ENCODE assay signal across 8 cellular contexts in genomic region chr17:29568331-29569244, GRCh38. TPM values are rescaled to one million over a fixed set of nuclear protein-coding genes. Genes with fewer than 3 reads are reported as not detected.
DNase-seq lines count a peak whose midpoint lies in the region; ATAC-seq, FAIRE-seq and TF ChIP-seq lines count a peak whose summit lies in the region.

Gene TP53I13 (plus strand): TSS chr17:29568701. CDS start chr17:29568759, 58 bp downstream.

- peak within 1 kb of the TSS; percentile 94 for H3K4me2 ChIP-seq in mammary epithelial cell (ENCODE audit: insufficient read depth, low read depth, low read length)

- no peaks in the 10 kb centered on the region for H3K79me2 ChIP-seq in mammary epithelial cell (ENCODE audit: insufficient read depth, low read length)

- intact Hi-C loops in mammary epithelial cell (cut with micrococcal nuclease): loop anchor here (1.0 kb wide), 2 partner anchors 23 to 198 kb away; no protein-coding TSS in a partner anchor

- H3K36me3 ChIP-seq in mammary epithelial cell (ENCODE audit: insufficient read depth, low read length): no peaks in the 10 kb centered on the region

- peak within 1 kb of the TSS; percentile 50 for H3K9ac ChIP-seq in mammary epithelial cell (ENCODE audit: insufficient read depth, low read length)

- H3K27me3 Mint-ChIP-seq in WTC11 (ENCODE audit: low read depth): peaks cover 44% of the 10 kb centered on the region

- peak within 1 kb of the TSS; percentile 98 for H2AFZ ChIP-seq in mammary epithelial cell (ENCODE audit: low read depth, low read length)

- under 1% methylated on average over 15 of the region's 85 CpGs for WGBS in mammary epithelial cell (ENCODE audit: low coverage, missing lambda C conversion rate)

- peaks cover 27% of the 10 kb centered on the region for H3K4me1 ChIP-seq in mammary epithelial cell (ENCODE audit: insufficient read depth, low read length)

- no peaks in the 10 kb centered on the region for H3K9me3 Mint-ChIP-seq in WTC11

- H4K20me1 ChIP-seq in mammary epithelial cell (ENCODE audit: insufficient read depth, low read length): no peaks in the 10 kb centered on the region

- in situ Hi-C loops in mammary epithelial cell (cut with MboI; ENCODE audit: low sequenced_read_pairs in 2 of 2): loop anchor here in 1 of 2 donors (25.0 kb wide), 2 partner anchors 181 to 431 kb away; partner anchors contain the start of gene TAOK1

- peak within 1 kb of the TSS; percentile 10 for H3K27ac ChIP-seq in mammary epithelial cell (ENCODE audit: insufficient read depth, low read depth, low read length)

- CTCF ChIA-PET in WTC11 (lab: Charles Lee): interaction anchor here (1.0 to 11.4 kb wide), 10 partner anchors 13 to 199 kb away, joined by 3 to 112 read pairs (median 8); partner anchors contain the start of gene ANKRD13B
- CTCF ChIA-PET in mammary epithelial cell (lab: Charles Lee; ENCODE audit: low non-redundant PET): interaction anchor here (0.6 to 0.7 kb wide), 3 partner anchors 8 to 324 kb away, joined by 3 to 4 read pairs (median 3); no protein-coding TSS in a partner anchor

- no TSS peak for BruUV-seq in mammary epithelial cell (replicated peaks; lab: Mats Ljungman, UMichigan)

- TF ChIP-seq CTCF in WTC11 (IDR thresholded peaks at IDR 0.05): no peak
- TF ChIP-seq CTCF in mammary epithelial cell (conservative IDR thresholded peaks at IDR 0.05 in 1 of 2, IDR thresholded peaks at IDR 0.05 in 1 of 2; ENCODE audit: extremely low read depth in 1 of 2, insufficient read depth in 1 of 2, low read depth in 1 of 2, low read length in 2 of 2): no peak

- peak within 1 kb of the TSS; percentile 91 for H3K4me3 Mint-ChIP-seq in WTC11

- DNase-seq in GM12891 (ENCODE audit: insufficient read length, low spot score) (peak; percentile 84), NCI-H2196 treated with DMSO at 0.1 percent for 48 hours (lab: John Stamatoyannopoulos, UW; ENCODE audit: unreplicated experiment) (peak; percentile 43), WTC11 (ENCODE audit: low spot score) (peak; percentile 89), mammary epithelial cell (peak; percentile 74), inferior parietal cortex (ENCODE audit: extremely low spot score) (peak; percentile 61), middle frontal gyrus (ENCODE audit: extremely low spot score, low spot score) (no peak)
- peak; percentile 71 to 89 (median 77) for DNase-seq in stimulated activated CD4-positive, alpha-beta T cell treated with anti-CD3 and anti-CD28 coated beads, Interleukin-12 subunit alpha, Interleukin-12 subunit beta, amount 100 ng/mL, for 48 hours (ENCODE audit: low read depth in 2 of 3, low spot score in 1 of 3)

- H3K36me3 Mint-ChIP-seq in WTC11: no peaks in the 10 kb centered on the region

- dilution Hi-C loops in mammary epithelial cell (cut with HindIII; ENCODE audit: low sequenced_read_pairs): loop anchor here (10.0 kb wide), 1 partner anchor 184 kb away; no protein-coding TSS in a partner anchor

- TF ChIP-seq POLR2A in GM12891 (IDR thresholded peaks at IDR 0.05; ENCODE audit: low read depth, low read length): no peak

- ATAC-seq in HG02870 (IDR thresholded peaks at IDR 0.05; ENCODE audit: unreplicated experiment): peak; percentile 41
- peak; percentile 50 for ATAC-seq in WTC11

- peak within 1 kb of the TSS; percentile 95 for H3K27ac Mint-ChIP-seq in WTC11

- POLR2A ChIA-PET in WTC11 (lab: Charles Lee): interaction anchor here (1.3 to 1.6 kb wide), 2 partner anchors 23 to 29 kb away, joined by 5 to 10 read pairs; no protein-coding TSS in a partner anchor

- FAIRE-seq in GM12891 (lab: Jason Lieb, UNC): peak; percentile 92

- no peaks in the 10 kb centered on the region for H3K27me3 ChIP-seq in mammary epithelial cell (ENCODE audit: insufficient read depth, low read length)

- H3K4me1 Mint-ChIP-seq in WTC11: peaks cover 16% of the 10 kb centered on the region

- peak within 1 kb of the TSS; percentile 71 to 86 (median 74) for H3K4me3 ChIP-seq in mammary epithelial cell (replicated peaks in 1 of 3; ENCODE audit: insufficient read depth in 1 of 3, low read depth in 2 of 3, low read length in 3 of 3)

- H3K9me3 ChIP-seq in mammary epithelial cell (replicated peaks; ENCODE audit: insufficient read depth, low read length): no peaks in the 10 kb centered on the region

TF ChIP-seq in GM12891, 5 proteins besides CTCF, POLR2A, EP300 and RAD21:
- no peak for TF ChIP-seq SPI1 (IDR thresholded peaks at IDR 0.05; ENCODE audit: low read depth, low read length)
- 0 out of 2 replicates have a peak, but pooled peaks have one; percentile 31 for TF ChIP-seq POLR2AphosphoS5 (IDR thresholded peaks at IDR 0.05; ENCODE audit: low read depth, low read length)
- peak; percentile 3; the same call in 1 of the 2 replicates for TF ChIP-seq TAF1 (IDR thresholded peaks at IDR 0.05; ENCODE audit: low read depth, low read length)
TF ChIP-seq in GM12891: peak in this region for 2.

TF ChIP-seq in WTC11, 78 proteins besides CTCF, POLR2A, EP300 and RAD21 (continues in another document):
- TF ChIP-seq, protein P1, sequence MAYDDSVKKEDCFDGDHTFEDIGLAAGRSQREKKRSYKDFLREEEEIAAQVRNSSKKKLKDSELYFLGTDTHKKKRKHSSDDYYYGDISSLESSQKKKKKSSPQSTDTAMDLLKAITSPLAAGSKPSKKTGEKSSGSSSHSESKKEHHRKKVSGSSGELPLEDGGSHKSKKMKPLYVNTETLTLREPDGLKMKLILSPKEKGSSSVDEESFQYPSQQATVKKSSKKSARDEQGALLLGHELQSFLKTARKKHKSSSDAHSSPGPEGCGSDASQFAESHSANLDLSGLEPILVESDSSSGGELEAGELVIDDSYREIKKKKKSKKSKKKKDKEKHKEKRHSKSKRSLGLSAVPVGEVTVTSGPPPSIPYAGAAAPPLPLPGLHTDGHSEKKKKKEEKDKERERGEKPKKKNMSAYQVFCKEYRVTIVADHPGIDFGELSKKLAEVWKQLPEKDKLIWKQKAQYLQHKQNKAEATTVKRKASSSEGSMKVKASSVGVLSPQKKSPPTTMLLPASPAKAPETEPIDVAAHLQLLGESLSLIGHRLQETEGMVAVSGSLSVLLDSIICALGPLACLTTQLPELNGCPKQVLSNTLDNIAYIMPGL (CRISPR knock-in tag; IDR thresholded peaks at IDR 0.05): peak; percentile 69; the same call in 1 of the 2 replicates
- TF ChIP-seq GABPB1 (CRISPR knock-in tag; IDR thresholded peaks at IDR 0.05) (no peak), GRHL2 (CRISPR knock-in tag; IDR thresholded peaks at IDR 0.05; ENCODE audit: insufficient replicate concordance, severe bottlenecking) (no peak), ATF1 (CRISPR knock-in tag; IDR thresholded peaks at IDR 0.05) (no peak), ZNF317 (CRISPR knock-in tag; IDR thresholded peaks at IDR 0.05; ENCODE audit: borderline replicate concordance, low read depth) (no peak), ZNF219 (CRISPR knock-in tag; IDR thresholded peaks at IDR 0.05; ENCODE audit: borderline replicate concordance) (no peak), ELF4 (CRISPR knock-in tag; IDR thresholded peaks at IDR 0.05; ENCODE audit: low read depth) (no peak), NR3C1 (CRISPR knock-in tag; conservative IDR thresholded peaks at IDR 0.05; ENCODE audit: low read depth) (no peak), E2F5 (CRISPR knock-in tag; IDR thresholded peaks at IDR 0.05) (peak; percentile 33; the same call in 1 of the 2 replicates), KAT7 (CRISPR knock-in tag; IDR thresholded peaks at IDR 0.05; ENCODE audit: borderline replicate concordance) (0 out of 2 replicates have a peak, but pooled peaks have one; percentile 54), HMGA2 (CRISPR knock-in tag; IDR thresholded peaks at IDR 0.05) (no peak), MAX (CRISPR knock-in tag; IDR thresholded peaks at IDR 0.05) (peak; percentile 41; the same call in 1 of the 2 replicates), GTF2I (CRISPR knock-in tag; conservative IDR thresholded peaks at IDR 0.05) (no peak), CDX4 (CRISPR knock-in tag; IDR thresholded peaks at IDR 0.05; ENCODE audit: borderline replicate concordance) (no peak), SMAD4 (CRISPR knock-in tag; IDR thresholded peaks at IDR 0.05) (no peak), EMX1 (CRISPR knock-in tag; IDR thresholded peaks at IDR 0.05) (no peak)
- TF ChIP-seq, protein P2, sequence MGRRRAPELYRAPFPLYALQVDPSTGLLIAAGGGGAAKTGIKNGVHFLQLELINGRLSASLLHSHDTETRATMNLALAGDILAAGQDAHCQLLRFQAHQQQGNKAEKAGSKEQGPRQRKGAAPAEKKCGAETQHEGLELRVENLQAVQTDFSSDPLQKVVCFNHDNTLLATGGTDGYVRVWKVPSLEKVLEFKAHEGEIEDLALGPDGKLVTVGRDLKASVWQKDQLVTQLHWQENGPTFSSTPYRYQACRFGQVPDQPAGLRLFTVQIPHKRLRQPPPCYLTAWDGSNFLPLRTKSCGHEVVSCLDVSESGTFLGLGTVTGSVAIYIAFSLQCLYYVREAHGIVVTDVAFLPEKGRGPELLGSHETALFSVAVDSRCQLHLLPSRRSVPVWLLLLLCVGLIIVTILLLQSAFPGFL (CRISPR knock-in tag; IDR thresholded peaks at IDR 0.05; ENCODE audit: borderline replicate concordance): no peak

RNA-seq across cellular contexts. Expression of gene TP53I13, which starts in this region (rescaled TPM):
- 12.4 TPM for polyA plus RNA-seq in GM12891 (2012; ENCODE audit: low read depth, missing spikeins)
- 33.1 to 41.9 TPM (median 36.7 TPM) in 3 replicates for total RNA-seq in WTC11 (2021)
- 10 to 100 TPM; 26.5 to 31.8 TPM for total RNA-seq in mammary epithelial cell
- 19.5 TPM for polyA plus RNA-seq in mammary epithelial cell
- polyA minus RNA-seq in mammary epithelial cell: 2.7 TPM
